1 cellular context compared by ENCODE assay signal in the genomic region with DNA sequence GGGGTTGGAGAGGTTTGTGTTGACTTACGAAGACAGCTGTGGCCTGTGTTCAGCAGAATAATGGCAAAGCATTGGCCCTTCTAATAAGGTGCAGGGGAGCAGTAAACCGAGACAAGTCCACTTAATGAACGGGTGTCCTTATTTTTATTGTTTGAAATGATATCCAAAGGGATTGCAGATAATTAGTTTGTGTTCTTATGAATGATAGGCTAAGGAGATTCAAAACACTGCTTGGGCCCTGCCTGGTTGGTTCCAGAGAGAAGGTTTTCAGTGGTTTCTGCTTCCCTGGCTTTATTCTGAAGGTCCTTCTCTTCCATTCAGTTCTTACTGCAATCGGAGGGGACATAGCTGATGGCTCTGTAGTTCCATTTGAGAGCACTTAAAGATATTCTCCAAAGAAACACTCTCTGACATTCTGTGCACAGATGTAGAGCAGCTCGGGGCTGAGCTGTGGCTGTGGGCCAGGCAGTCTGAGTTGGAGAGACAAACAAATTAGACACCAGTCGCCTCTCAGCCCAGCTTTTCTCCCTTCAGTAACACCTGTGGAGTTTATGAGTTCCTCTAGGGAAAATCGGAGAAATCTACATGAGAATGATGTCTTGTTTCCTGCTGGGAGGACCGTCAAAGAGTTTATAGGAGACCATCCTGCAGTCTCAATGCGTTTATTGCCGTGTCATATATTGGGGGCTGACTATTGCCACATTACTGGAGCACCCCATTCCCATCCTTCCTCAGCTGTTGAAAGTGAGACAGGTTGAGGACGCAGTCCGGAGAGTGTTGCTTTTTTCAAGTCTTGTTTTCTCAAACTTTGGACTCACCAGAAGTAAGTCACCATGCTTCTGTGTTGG.
TF ChIP-seq lines count a peak whose summit lies in the region.

No MANE protein-coding gene starts in this region.

TF ChIP-seq in GM23338, 12 proteins besides CTCF, POLR2A, EP300 and RAD21 (continued from another document):
- TF ChIP-seq, protein P1, sequence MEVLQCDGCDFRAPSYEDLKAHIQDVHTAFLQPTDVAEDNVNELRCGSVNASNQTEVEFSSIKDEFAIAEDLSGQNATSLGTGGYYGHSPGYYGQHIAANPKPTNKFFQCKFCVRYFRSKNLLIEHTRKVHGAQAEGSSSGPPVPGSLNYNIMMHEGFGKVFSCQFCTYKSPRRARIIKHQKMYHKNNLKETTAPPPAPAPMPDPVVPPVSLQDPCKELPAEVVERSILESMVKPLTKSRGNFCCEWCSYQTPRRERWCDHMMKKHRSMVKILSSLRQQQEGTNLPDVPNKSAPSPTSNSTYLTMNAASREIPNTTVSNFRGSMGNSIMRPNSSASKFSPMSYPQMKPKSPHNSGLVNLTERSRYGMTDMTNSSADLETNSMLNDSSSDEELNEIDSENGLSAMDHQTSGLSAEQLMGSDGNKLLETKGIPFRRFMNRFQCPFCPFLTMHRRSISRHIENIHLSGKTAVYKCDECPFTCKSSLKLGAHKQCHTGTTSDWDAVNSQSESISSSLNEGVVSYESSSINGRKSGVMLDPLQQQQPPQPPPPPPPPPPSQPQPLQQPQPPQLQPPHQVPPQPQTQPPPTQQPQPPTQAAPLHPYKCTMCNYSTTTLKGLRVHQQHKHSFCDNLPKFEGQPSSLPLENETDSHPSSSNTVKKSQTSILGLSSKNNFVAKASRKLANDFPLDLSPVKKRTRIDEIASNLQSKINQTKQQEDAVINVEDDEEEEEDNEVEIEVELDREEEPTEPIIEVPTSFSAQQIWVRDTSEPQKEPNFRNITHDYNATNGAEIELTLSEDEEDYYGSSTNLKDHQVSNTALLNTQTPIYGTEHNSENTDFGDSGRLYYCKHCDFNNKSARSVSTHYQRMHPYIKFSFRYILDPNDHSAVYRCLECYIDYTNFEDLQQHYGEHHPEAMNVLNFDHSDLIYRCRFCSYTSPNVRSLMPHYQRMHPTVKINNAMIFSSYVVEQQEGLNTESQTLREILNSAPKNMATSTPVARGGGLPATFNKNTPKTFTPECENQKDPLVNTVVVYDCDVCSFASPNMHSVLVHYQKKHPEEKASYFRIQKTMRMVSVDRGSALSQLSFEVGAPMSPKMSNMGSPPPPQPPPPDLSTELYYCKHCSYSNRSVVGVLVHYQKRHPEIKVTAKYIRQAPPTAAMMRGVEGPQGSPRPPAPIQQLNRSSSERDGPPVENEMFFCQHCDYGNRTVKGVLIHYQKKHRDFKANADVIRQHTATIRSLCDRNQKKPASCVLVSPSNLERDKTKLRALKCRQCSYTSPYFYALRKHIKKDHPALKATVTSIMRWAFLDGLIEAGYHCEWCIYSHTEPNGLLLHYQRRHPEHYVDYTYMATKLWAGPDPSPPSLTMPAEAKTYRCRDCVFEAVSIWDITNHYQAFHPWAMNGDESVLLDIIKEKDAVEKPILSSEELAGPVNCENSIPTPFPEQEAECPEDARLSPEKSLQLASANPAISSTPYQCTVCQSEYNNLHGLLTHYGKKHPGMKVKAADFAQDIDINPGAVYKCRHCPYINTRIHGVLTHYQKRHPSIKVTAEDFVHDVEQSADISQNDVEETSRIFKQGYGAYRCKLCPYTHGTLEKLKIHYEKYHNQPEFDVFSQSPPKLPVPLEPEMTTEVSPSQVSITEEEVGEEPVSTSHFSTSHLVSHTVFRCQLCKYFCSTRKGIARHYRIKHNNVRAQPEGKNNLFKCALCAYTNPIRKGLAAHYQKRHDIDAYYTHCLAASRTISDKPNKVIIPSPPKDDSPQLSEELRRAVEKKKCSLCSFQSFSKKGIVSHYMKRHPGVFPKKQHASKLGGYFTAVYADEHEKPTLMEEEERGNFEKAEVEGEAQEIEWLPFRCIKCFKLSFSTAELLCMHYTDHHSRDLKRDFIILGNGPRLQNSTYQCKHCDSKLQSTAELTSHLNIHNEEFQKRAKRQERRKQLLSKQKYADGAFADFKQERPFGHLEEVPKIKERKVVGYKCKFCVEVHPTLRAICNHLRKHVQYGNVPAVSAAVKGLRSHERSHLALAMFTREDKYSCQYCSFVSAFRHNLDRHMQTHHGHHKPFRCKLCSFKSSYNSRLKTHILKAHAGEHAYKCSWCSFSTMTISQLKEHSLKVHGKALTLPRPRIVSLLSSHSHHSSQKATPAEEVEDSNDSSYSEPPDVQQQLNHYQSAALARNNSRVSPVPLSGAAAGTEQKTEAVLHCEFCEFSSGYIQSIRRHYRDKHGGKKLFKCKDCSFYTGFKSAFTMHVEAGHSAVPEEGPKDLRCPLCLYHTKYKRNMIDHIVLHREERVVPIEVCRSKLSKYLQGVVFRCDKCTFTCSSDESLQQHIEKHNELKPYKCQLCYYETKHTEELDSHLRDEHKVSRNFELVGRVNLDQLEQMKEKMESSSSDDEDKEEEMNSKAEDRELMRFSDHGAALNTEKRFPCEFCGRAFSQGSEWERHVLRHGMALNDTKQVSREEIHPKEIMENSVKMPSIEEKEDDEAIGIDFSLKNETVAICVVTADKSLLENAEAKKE (CRISPR knock-in tag; IDR thresholded peaks at IDR 0.05) = no peak
- TF ChIP-seq ZNF114 (CRISPR knock-in tag; IDR thresholded peaks at IDR 0.05) = no peak
- no peak for TF ChIP-seq JUNB (IDR thresholded peaks at IDR 0.05; ENCODE audit: unreplicated experiment)
